26 cellular contexts compared by ENCODE assay signal in the genomic region with DNA sequence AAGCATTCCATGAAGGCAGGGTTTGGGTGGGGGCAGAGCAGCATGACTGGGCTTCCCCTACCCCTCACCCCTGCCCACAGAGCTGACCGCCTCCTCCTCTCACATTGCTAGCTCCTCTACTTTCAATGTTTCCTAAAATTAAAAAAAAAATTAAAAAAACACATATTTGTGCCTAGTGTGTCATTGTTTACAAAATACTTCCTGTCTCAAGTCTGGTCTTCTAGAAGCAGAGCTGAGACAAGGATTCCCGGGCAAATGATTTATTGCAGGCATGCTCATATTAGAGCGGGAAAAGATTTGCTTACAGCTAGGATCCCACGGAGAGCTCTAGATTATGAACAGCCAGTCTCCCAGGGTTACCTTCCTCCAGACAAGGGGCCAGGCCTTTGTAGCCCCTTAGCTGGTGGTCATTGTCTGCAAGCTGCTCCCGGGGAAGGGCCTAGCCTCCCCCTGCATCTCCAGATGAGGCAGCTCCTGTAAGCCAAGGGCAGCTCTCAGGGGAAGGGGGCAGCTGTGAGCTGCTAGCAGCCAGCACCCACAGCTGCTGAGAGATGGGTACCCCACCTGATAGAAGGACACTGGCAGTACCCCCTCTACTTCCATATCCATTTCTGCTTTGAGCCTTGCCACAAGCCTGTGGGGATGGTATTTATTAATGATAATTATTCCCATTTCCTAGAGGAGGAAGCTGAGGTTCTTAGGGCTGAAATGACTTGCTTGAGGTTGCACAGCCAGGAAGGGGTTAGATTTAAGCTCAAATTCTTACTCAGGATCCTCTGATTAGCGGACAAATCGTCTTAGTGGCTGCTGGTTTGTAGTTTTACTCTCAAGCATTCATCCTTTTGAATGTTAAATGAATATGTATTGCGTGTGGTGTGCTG. TPM values are rescaled to one million over a fixed set of nuclear protein-coding genes. Genes with fewer than 3 reads are reported as not detected.
DNase-seq lines count a peak whose midpoint lies in the region; ATAC-seq, FAIRE-seq and TF ChIP-seq lines count a peak whose summit lies in the region.
"Had no signal": no experiment of that assay in that cellular context is flagged by ENCODE, and none has a peak within 500 bp of the region (broad histone marks: within the 10 kb centered on the region; RNA-seq: fewer than 3 reads in every experiment).

No MANE protein-coding gene starts in this region.

- TF ChIP-seq RAD21 in K562 (CRISPR knock-in tag; conservative IDR thresholded peaks at IDR 0.05 in 1 of 2, IDR thresholded peaks at IDR 0.05 in 1 of 2), result no peak

- TF ChIP-seq POLR2A in K562 (conservative IDR thresholded peaks at IDR 0.05), result no peak

- no TSS peak for BruUV-seq in K562 (replicated peaks; lab: Mats Ljungman, UMichigan)

- peaks cover 7% of the 10 kb centered on the region for H3K4me1 Mint-ChIP-seq in HFFc6 (ENCODE audit: low read depth)
- H3K4me1 Mint-ChIP-seq: activated CD4-positive, alpha-beta T cell treated with anti-CD3 and anti-CD28 coated beads for 36 hours had no signal

- POLR2A ChIA-PET in K562 (lab: Yijun Ruan, JAX), result interaction anchor here (0.6 to 2.3 kb wide), 9 partner anchors 10 to 549 kb away, joined by 3 to 10 read pairs (median 4); partner anchors contain the start of gene PACSIN1

- TF ChIP-seq CTCF in HFFc6 (IDR thresholded peaks at IDR 0.05), result no peak
- TF ChIP-seq CTCF in K562 (IDR thresholded peaks at IDR 0.05 in 2 of 3, conservative IDR thresholded peaks at IDR 0.05 in 1 of 3; ENCODE audit: insufficient read depth in 2 of 3, low read depth in 1 of 3, low read length in 3 of 3), result no peak
- no peak for TF ChIP-seq CTCF in tibial artery (IDR thresholded peaks at IDR 0.05)

- no peak overlapping the region for H3K27ac Mint-ChIP-seq in HFFc6
- H3K27ac Mint-ChIP-seq: activated CD4-positive, alpha-beta T cell treated with anti-CD3 and anti-CD28 coated beads for 36 hours; nephron progenitor cell had no signal

- no peaks in the 10 kb centered on the region for H4K20me1 ChIP-seq in K562 (replicated peaks; ENCODE audit: control insufficient read depth, insufficient read depth, low read length)

- H3K79me2 ChIP-seq in K562 (ENCODE audit: control insufficient read depth, insufficient read depth, low read length), result no peaks in the 10 kb centered on the region

- H3K4me1 ChIP-seq in K562 (replicated peaks in 1 of 2; ENCODE audit: control insufficient read depth in 2 of 2, insufficient read depth in 2 of 2, low read length in 2 of 2), result peaks cover 0 to 4% of the 10 kb centered on the region in 2 experiments; a peak in 4 of 5 replicates
- peaks cover 6% of the 10 kb centered on the region for H3K4me1 ChIP-seq in mesodermal cell (ENCODE audit: control insufficient read depth, insufficient read depth, low read length, poor library complexity, severe bottlenecking)
- no peaks in the 10 kb centered on the region for H3K4me1 ChIP-seq in tibial artery
- H3K4me1 ChIP-seq: adrenal gland, Peyer's patch, sigmoid colon, transverse colon had no signal

- peaks cover 7% of the 10 kb centered on the region for H3K36me3 Mint-ChIP-seq in HFFc6 (ENCODE audit: low read depth)

- H3K36me3 ChIP-seq in K562 (ENCODE audit: control insufficient read depth, insufficient read depth, low read length) (no peaks in the 10 kb centered on the region), mesodermal cell (ENCODE audit: control insufficient read depth, insufficient read depth, low read length) (no peaks in the 10 kb centered on the region), tibial artery (no peaks in the 10 kb centered on the region)
- H3K36me3 ChIP-seq: adrenal gland, Peyer's patch, sigmoid colon, transverse colon had no signal

- no peak for FAIRE-seq in K562 (lab: Jason Lieb, UNC)
- FAIRE-seq: keratinocyte had no signal

- DNase-seq in EL, result peak; percentile 68
- peak; percentile 25 for DNase-seq in HFFc6
- no peak for DNase-seq in K562 (ENCODE audit: extremely low read depth in 1 of 4, low spot score in 3 of 4)
- DNase-seq in hypothalamus (lab: John Stamatoyannopoulos, UW), result no peak
- no peak for DNase-seq in tibial artery
- no peak for DNase-seq in NOMO-1 (lab: John Stamatoyannopoulos, UW; ENCODE audit: unreplicated experiment in 2 of 2)
- DNase-seq: activated CD4-positive, alpha-beta T cell treated with anti-CD3 and anti-CD28 coated beads for 36 hours; activated CD8-positive, alpha-beta memory T cell treated with anti-CD3 and anti-CD28 coated beads for 24 hours; activated naive CD4-positive, alpha-beta T cell; activated T-cell treated with anti-CD3 and anti-CD28 coated beads, Interleukin-2, amount 50 U/mL, for 4 hours; effector CD8-positive, alpha-beta T cell; foreskin melanocyte; GDM1; GOT3; hippocampal formation; mucosa of descending colon; NCI-H1105 treated with DMSO at 0.1 percent for 48 hours; nephron progenitor cell; Peyer's patch; sigmoid colon; stimulated activated CD8-positive, alpha-beta memory T cell treated with anti-CD3 and anti-CD28 coated beads, Interleukin-4, amount 100 ng/mL, for 48 hours; transverse colon had no signal

- H3K27ac ChIP-seq in K562 (ENCODE audit: extremely low read depth, low read depth, low read length), result no peak overlapping the region
- H3K27ac ChIP-seq in mesodermal cell (ENCODE audit: low read depth, low read length, severe bottlenecking), result peak overlapping the region; percentile 3
- no peak overlapping the region for H3K27ac ChIP-seq in tibial artery
- H3K27ac ChIP-seq: adrenal gland, Peyer's patch, sigmoid colon, transverse colon had no signal

- no peaks in the 10 kb centered on the region for H3K9me1 ChIP-seq in K562 (ENCODE audit: control insufficient read depth, insufficient read depth, low read length)

- ATAC-seq in K562, result peak; percentile 24; the same call in 1 of the 3 replicates
- ATAC-seq: activated CD4-positive, alpha-beta T cell treated with anti-CD3 and anti-CD28 coated beads for 36 hours; activated T-cell treated with anti-CD3 and anti-CD28 coated beads, Interleukin-2, amount 50 U/mL, for 4 hours; mucosa of descending colon had no signal

- no peak overlapping the region for H3K4me2 ChIP-seq in K562 (ENCODE audit: insufficient read depth, low read length)

- H3K4me3 Mint-ChIP-seq in HFFc6, result no peak overlapping the region
- H3K4me3 Mint-ChIP-seq: activated CD4-positive, alpha-beta T cell treated with anti-CD3 and anti-CD28 coated beads for 36 hours; activated T-cell treated with anti-CD3 and anti-CD28 coated beads, Interleukin-2, amount 50 U/mL, for 4 hours; nephron progenitor cell had no signal

- CTCF ChIA-PET in K562 (lab: Yijun Ruan, JAX; ENCODE audit: low intra/inter-chr PET ratio), result no interaction called here

- peaks cover 20% of the 10 kb centered on the region for H3K27me3 Mint-ChIP-seq in HFFc6 (ENCODE audit: insufficient read depth)
- H3K27me3 Mint-ChIP-seq: activated CD4-positive, alpha-beta T cell treated with anti-CD3 and anti-CD28 coated beads for 36 hours had no signal

- H3K9me3 ChIP-seq in K562 (replicated peaks; ENCODE audit: control insufficient read depth, insufficient read depth, low read depth, low read length) (no peaks in the 10 kb centered on the region), mesodermal cell (ENCODE audit: control insufficient read depth, low read length) (no peaks in the 10 kb centered on the region), tibial artery (no peaks in the 10 kb centered on the region)
- H3K9me3 ChIP-seq: adrenal gland, mucosa of descending colon, Peyer's patch, sigmoid colon, transverse colon had no signal

- H3K9ac ChIP-seq in K562 (ENCODE audit: insufficient read depth in 1 of 2, low read depth in 2 of 2, low read length in 2 of 2), result peak overlapping the region in 1 of 2 experiments; percentile 41; a peak in 1 of 4 replicates

- H3K4me3 ChIP-seq in K562, result no peak overlapping the region
- no peak overlapping the region for H3K4me3 ChIP-seq in mesodermal cell (ENCODE audit: extremely low read depth, insufficient read depth, low read length, poor library complexity, severe bottlenecking)
- H3K4me3 ChIP-seq in tibial artery, result no peak overlapping the region
- H3K4me3 ChIP-seq: adrenal gland, mucosa of descending colon, Peyer's patch, sigmoid colon, transverse colon had no signal

- H3K27me3 ChIP-seq in K562 (ENCODE audit: control insufficient read depth in 2 of 2, insufficient read depth in 2 of 2, low read length in 2 of 2), result no peaks in the 10 kb centered on the region; a peak in 1 of 5 replicates
- peaks cover 0 to 6% of the 10 kb centered on the region in 2 donors for H3K27me3 ChIP-seq in tibial artery
- H3K27me3 ChIP-seq: adrenal gland, Peyer's patch, sigmoid colon, transverse colon had no signal

- peaks cover 13% of the 10 kb centered on the region for H3K9me3 Mint-ChIP-seq in HFFc6

- 13% methylated on average over 8 of the region's 8 CpGs for WGBS in K562 (ENCODE audit: insufficient coverage, low coverage, missing lambda C conversion rate)
- WGBS in mesodermal cell (ENCODE audit: insufficient coverage in 2 of 2), 2 experiments, result 85% methylated on average over 4 to 5 of the region's 8 CpGs

- in situ Hi-C loops in K562 (cut with MboI), result no loop called here

- H2AFZ ChIP-seq in K562 (ENCODE audit: low read depth, low read length), result no peak overlapping the region

- intact Hi-C loops in K562 (cut with micrococcal nuclease) (no loop called here), tibial artery (cut with DNase I; ENCODE audit: low total_unique reads) (no loop called here)

- TF ChIP-seq EP300 in K562 (IDR thresholded peaks at IDR 0.05; ENCODE audit: low read length), result no peak

RNA-seq across cellular contexts. Expression of gene PACSIN1, which starts 9.5 kb away (rescaled TPM):
- not detected for total RNA-seq in HFFc6 (2021; fragmentation: NEBNext Ultra II Directional; extraction: Animal tissue kit (Norgen Biotek cat#: 25700))
- total RNA-seq in K562 (2011; cell fraction: chromatin; rRNA removed; ENCODE audit: low replicate concordance), result 1.5 and 2.1 TPM in 2 replicates
- total RNA-seq in K562 (2011; cell fraction: nucleolus; rRNA removed), result 1.2 and 1.3 TPM in 2 replicates
- 0.99 and 1.1 TPM in 2 replicates for total RNA-seq in K562 (2011; cell fraction: nucleoplasm; rRNA removed)
- total RNA-seq in K562 (2014; rRNA removed) (0.41 and 0.45 TPM in 2 replicates), K562 (2014; rRNA removed; fragmentation: Illumina TruSeq; extraction: Trizol) (0.10 and 0.29 TPM in 2 replicates), K562 (2015; rRNA removed; fragmentation: Illumina TruSeq; extraction: Trizol) (0.22 and 0.23 TPM in 2 replicates), K562 (2021) (0.98 and 1.7 TPM in 2 replicates)
- polyA plus RNA-seq in K562 (2011; rRNA removed) (1.1 and 1.4 TPM in 2 replicates), K562 (2014; fragmentation: Illumina TruSeq; extraction: Trizol) (0.79 and 1.4 TPM in 2 replicates), K562 (2014; fragmentation: Nextera tagmentation; extraction: Ambion mirVana) (under 1 TPM; 0.01 to 0.03 TPM), K562 (2014; rRNA removed) (0.98 and 1.2 TPM in 2 replicates)
- polyA plus RNA-seq in K562 (2011; cell fraction: cytosol; rRNA removed), result 1.2 and 1.6 TPM in 2 replicates
- polyA plus RNA-seq in K562 (2011; cell fraction: nucleus; rRNA removed), result 2.2 and 3.4 TPM in 2 replicates
- 0.90 and 1.2 TPM in 2 replicates for polyA plus RNA-seq in K562 (2012)
- polyA minus RNA-seq in K562 (2011; rRNA and poly(A)+ RNA removed), result 0.98 and 1.1 TPM in 2 replicates
- polyA minus RNA-seq in K562 (2011; cell fraction: cytosol; rRNA and poly(A)+ RNA removed), result 0.95 and 1.7 TPM in 2 replicates
- polyA minus RNA-seq in K562 (2011; cell fraction: nucleus; rRNA and poly(A)+ RNA removed), result 0.67 and 1.9 TPM in 2 replicates
- polyA plus RNA-seq in mesodermal cell (2013, experiment 1 of 2), result 0.44 TPM
- polyA plus RNA-seq in mesodermal cell (2013, experiment 2 of 2), result 0.46 TPM
- total RNA-seq: SK-MEL-5 had no signal
- polyA plus RNA-seq: keratinocyte had no signal

RNA-seq across cellular contexts. Expression of gene RPS10, which starts 49.5 kb away (rescaled TPM):
- 1,000 to 10,000 TPM; 1,585 to 1,769 (median 1,649) TPM for total RNA-seq in HFFc6 (2021; fragmentation: NEBNext Ultra II Directional; extraction: Animal tissue kit (Norgen Biotek cat#: 25700))
- total RNA-seq in K562 (2011; cell fraction: chromatin; rRNA removed; ENCODE audit: low replicate concordance), result 244 and 499 TPM in 2 replicates
- total RNA-seq in K562 (2011; cell fraction: nucleolus; rRNA removed), result 961 and 1,244 TPM in 2 replicates
- total RNA-seq in K562 (2011; cell fraction: nucleoplasm; rRNA removed), result 1,028 and 1,732 TPM in 2 replicates
- total RNA-seq in K562 (2014; rRNA removed) (3,907 and 4,273 TPM in 2 replicates), K562 (2014; rRNA removed; fragmentation: Illumina TruSeq; extraction: Trizol) (2,809 and 3,197 TPM in 2 replicates), K562 (2015; rRNA removed; fragmentation: Illumina TruSeq; extraction: Trizol) (3,578 and 3,876 TPM in 2 replicates), K562 (2021) (3,062 and 3,200 TPM in 2 replicates)
- polyA plus RNA-seq in K562 (2011; rRNA removed) (5,201 and 6,397 TPM in 2 replicates), K562 (2014; fragmentation: Illumina TruSeq; extraction: Trizol) (4,753 and 5,213 TPM in 2 replicates), K562 (2014; fragmentation: Nextera tagmentation; extraction: Ambion mirVana) (1,000 to 10,000 TPM; 2,680 to 3,048 TPM), K562 (2014; rRNA removed) (4,615 and 5,251 TPM in 2 replicates)
- polyA plus RNA-seq in K562 (2011; cell fraction: cytosol; rRNA removed), result 12,487 and 14,962 TPM in 2 replicates
- 1,847 and 2,630 TPM in 2 replicates for polyA plus RNA-seq in K562 (2011; cell fraction: nucleus; rRNA removed)
- 4,197 and 5,822 TPM in 2 replicates for polyA plus RNA-seq in K562 (2012)
- polyA minus RNA-seq in K562 (2011; rRNA and poly(A)+ RNA removed), result 2,379 and 2,522 TPM in 2 replicates
- 976 and 1,028 TPM in 2 replicates for polyA minus RNA-seq in K562 (2011; cell fraction: cytosol; rRNA and poly(A)+ RNA removed)
- polyA minus RNA-seq in K562 (2011; cell fraction: nucleus; rRNA and poly(A)+ RNA removed), result 203 and 375 TPM in 2 replicates
- 2,391 TPM for polyA plus RNA-seq in mesodermal cell (2013, experiment 1 of 2)
- 2,211 TPM for polyA plus RNA-seq in mesodermal cell (2013, experiment 2 of 2)

Comparison
In these comparisons a context has a peak if more than half of its experiments do, and no peak if none do; other contexts are left out.
1. DNase-seq: peak in EL (single experiment) and HFFc6 (single experiment); none in K562 (0 of 4), hypothalamus (0 of 51), tibial artery (0 of 2) and NOMO-1 (0 of 2).